ENCODE assay signal across 16 cellular contexts in the genomic region with DNA sequence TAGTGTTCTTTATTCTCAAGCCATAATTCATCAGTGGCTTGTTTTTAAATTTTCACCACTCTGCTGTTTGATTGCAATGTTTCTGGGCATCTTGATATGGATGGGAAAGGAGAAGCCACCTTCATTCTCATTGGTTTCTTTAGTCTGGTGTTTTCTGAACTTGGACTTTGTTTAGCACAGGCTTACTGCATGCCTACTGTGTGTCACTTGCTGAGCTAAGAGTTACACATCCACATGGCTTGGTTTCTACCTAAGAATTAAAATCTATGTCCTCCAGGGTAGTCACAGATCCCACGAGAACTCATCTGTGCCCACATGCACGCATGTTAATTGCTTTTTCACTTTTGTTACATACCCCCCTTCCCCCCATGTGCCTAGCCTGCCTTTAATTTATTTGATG. TPM values are rescaled to one million over a fixed set of nuclear protein-coding genes. Genes with fewer than 3 reads are reported as not detected.
DNase-seq lines count a peak whose midpoint lies in the region; ATAC-seq lines count a peak whose summit lies in the region.
"Had no signal": no experiment of that assay in that cellular context is flagged by ENCODE, and none has a peak within 500 bp of the region (broad histone marks: within the 10 kb centered on the region; RNA-seq: fewer than 3 reads in every experiment).

No MANE protein-coding gene starts in this region.

- H3K9me3 Mint-ChIP-seq in activated CD4-positive, alpha-beta T cell treated with anti-CD3 and anti-CD28 coated beads, Interleukin-2, amount 10 ng/mL, durations not matched to agents 24 days and 14 days: peaks cover 6% of the 10 kb centered on the region
- peaks cover 9% of the 10 kb centered on the region for H3K9me3 Mint-ChIP-seq in activated CD4-positive, alpha-beta T cell treated with anti-CD3 and anti-CD28 coated beads for 36 hours (ENCODE audit: low read depth)
- H3K9me3 Mint-ChIP-seq in T-cell (peaks cover 3 to 10% (median 4%) of the 10 kb centered on the region in 3 donors), immature natural killer cell (no peaks in the 10 kb centered on the region)

- no peak for DNase-seq in activated CD4-positive, alpha-beta T cell treated with anti-CD3 and anti-CD28 coated beads, Interleukin-2, amount 10 ng/mL, durations not matched to agents 24 days and 14 days
- DNase-seq in activated CD4-positive, alpha-beta T cell treated with anti-CD3 and anti-CD28 coated beads for 36 hours: no peak
- DNase-seq in T-cell: no peak
- DNase-seq in immature natural killer cell: no peak
- no peak for DNase-seq in left lobe of liver (ENCODE audit: low spot score)
- no peak for DNase-seq in GM23248
- no peak for DNase-seq in COLO668 (lab: John Stamatoyannopoulos, UW; ENCODE audit: unreplicated experiment)
- DNase-seq: activated CD4-positive, alpha-beta T cell treated with anti-CD3 and anti-CD28 coated beads, Interleukin-2, amount 50 U/mL, for 48 hours; DMS 273 treated with DMSO at 0.1 percent for 48 hours; islet precursor cell; KG1; NCI-H187; stimulated activated CD4-positive, alpha-beta T cell treated with anti-CD3 and anti-CD28 coated beads, Interleukin-4, amount 100 ng/mL, for 4 hours had no signal

- H3K4me3 ChIP-seq in thymus (ENCODE audit: low read length) (no peak overlapping the region), GM23248 (no peak overlapping the region)

- H3K4me3 Mint-ChIP-seq in activated CD4-positive, alpha-beta T cell treated with anti-CD3 and anti-CD28 coated beads, Interleukin-2, amount 10 ng/mL, durations not matched to agents 24 days and 14 days: peak overlapping the region; percentile 14
- no peak overlapping the region for H3K4me3 Mint-ChIP-seq in activated CD4-positive, alpha-beta T cell treated with anti-CD3 and anti-CD28 coated beads for 36 hours
- H3K4me3 Mint-ChIP-seq in T-cell (peak overlapping the region in 1 of 3 donors; percentile 97), immature natural killer cell (peak overlapping the region in 4 of 5 donors; percentile 28 to 57 (median 52))
- H3K4me3 Mint-ChIP-seq: stimulated activated effector memory CD8-positive, alpha-beta T cell treated with anti-CD3 and anti-CD28 coated beads, Interleukin-12 subunit alpha, Interleukin-12 subunit beta, amount 100 ng/mL, for 72 hours had no signal

- no peaks in the 10 kb centered on the region; the same call in 1 of the 2 replicates for H3F3A ChIP-seq in GM23248 (ENCODE audit: insufficient read depth)

- CTCF ChIA-PET in activated CD4-positive, alpha-beta T cell treated with anti-CD3 and anti-CD28 coated beads for 36 hours (lab: Charles Lee): no interaction called here
- CTCF ChIA-PET in T-cell (lab: Charles Lee): no interaction called here

- H3K27me3 ChIP-seq in thymus (ENCODE audit: control insufficient read depth, insufficient read depth) (no peaks in the 10 kb centered on the region), GM23248 (replicated peaks; ENCODE audit: insufficient read depth) (no peaks in the 10 kb centered on the region)

- in situ Hi-C loops in GM23248 (cut with MboI): no loop called here

- no peak overlapping the region for H2AFZ ChIP-seq in GM23248

- H3K36me3 ChIP-seq in thymus (ENCODE audit: control insufficient read depth, insufficient read depth) (peaks cover 6% of the 10 kb centered on the region), GM23248 (ENCODE audit: low read depth) (no peaks in the 10 kb centered on the region)

- H3K9me2 ChIP-seq in GM23248 (ENCODE audit: insufficient read depth): no peaks in the 10 kb centered on the region

- no peak overlapping the region for H3K9ac ChIP-seq in GM23248

- H3K27ac ChIP-seq in thymus (ENCODE audit: low read depth) (peak overlapping the region; percentile 38), GM23248 (no peak overlapping the region)

- no peak overlapping the region for H3K4me2 ChIP-seq in GM23248 (ENCODE audit: unreplicated experiment)

- no peak for ATAC-seq in activated CD4-positive, alpha-beta T cell treated with anti-CD3 and anti-CD28 coated beads for 36 hours
- ATAC-seq in T-cell (replicated peaks in 1 of 4) (no peak), left lobe of liver (no peak)
- ATAC-seq: sciatic nerve; stimulated activated effector memory CD8-positive, alpha-beta T cell treated with anti-CD3 and anti-CD28 coated beads, Interleukin-12 subunit alpha, Interleukin-12 subunit beta, amount 100 ng/mL, for 72 hours had no signal

- H3K79me2 ChIP-seq in GM23248 (ENCODE audit: insufficient read depth): peaks cover 89% of the 10 kb centered on the region

- intact Hi-C loops in activated CD4-positive, alpha-beta T cell treated with anti-CD3 and anti-CD28 coated beads, Interleukin-2, amount 10 ng/mL, durations not matched to agents 24 days and 14 days (cut with micrococcal nuclease): loop anchor here (5.0 kb wide), 1 partner anchor 168 kb away; no protein-coding TSS in a partner anchor
- intact Hi-C loops in activated CD4-positive, alpha-beta T cell treated with anti-CD3 and anti-CD28 coated beads for 36 hours (cut with DNase I, micrococcal nuclease): loop anchor here (5.0 kb wide), 3 partner anchors 137 to 1847 kb away; a partner anchor contains a TSS

- peaks cover 39% of the 10 kb centered on the region for H3K4me1 ChIP-seq in thymus (ENCODE audit: control insufficient read depth, insufficient read depth, low read length)
- H3K4me1 ChIP-seq in GM23248 (ENCODE audit: insufficient read depth): 0 out of 2 replicates have a peak, but pooled peaks cover 6% of the 10 kb centered on the region

- POLR2A ChIA-PET in activated CD4-positive, alpha-beta T cell treated with anti-CD3 and anti-CD28 coated beads for 36 hours (lab: Charles Lee): no interaction called here
- POLR2A ChIA-PET in T-cell (lab: Charles Lee): interaction anchor here in 1 of 2 donors (0.8 kb wide), 1 partner anchor 74 kb away, joined by 7 read pairs; no protein-coding TSS in a partner anchor

- peaks cover 16% of the 10 kb centered on the region for H3K36me3 Mint-ChIP-seq in activated CD4-positive, alpha-beta T cell treated with anti-CD3 and anti-CD28 coated beads, Interleukin-2, amount 10 ng/mL, durations not matched to agents 24 days and 14 days (ENCODE audit: low read depth)
- H3K36me3 Mint-ChIP-seq in activated CD4-positive, alpha-beta T cell treated with anti-CD3 and anti-CD28 coated beads for 36 hours (ENCODE audit: low read depth): peaks cover 24% of the 10 kb centered on the region
- H3K36me3 Mint-ChIP-seq in T-cell: peaks cover 15% of the 10 kb centered on the region
- H3K36me3 Mint-ChIP-seq in immature natural killer cell: peaks cover 0 to 9% (median 3%) of the 10 kb centered on the region in 3 donors

- WGBS in thymus: 87% methylated on average over 2 of the region's 2 CpGs
- WGBS in GM23248 (ENCODE audit: low coverage in 1 of 2, low lambda C conversion rate in 2 of 2, missing lambda C conversion rate in 2 of 2), 2 experiments: 98% methylated on average over 2 of the region's 2 CpGs

- peaks cover 15% of the 10 kb centered on the region; the same call in 1 of the 2 replicates for H4K20me1 ChIP-seq in GM23248 (ENCODE audit: insufficient read depth)

- H3K9me3 ChIP-seq in thymus (ENCODE audit: control insufficient read depth): no peaks in the 10 kb centered on the region
- H3K9me3 ChIP-seq in GM23248 (ENCODE audit: low read depth): no peaks in the 10 kb centered on the region

- no peak overlapping the region for H3K27ac Mint-ChIP-seq in activated CD4-positive, alpha-beta T cell treated with anti-CD3 and anti-CD28 coated beads, Interleukin-2, amount 10 ng/mL, durations not matched to agents 24 days and 14 days
- no peak overlapping the region for H3K27ac Mint-ChIP-seq in activated CD4-positive, alpha-beta T cell treated with anti-CD3 and anti-CD28 coated beads for 36 hours
- H3K27ac Mint-ChIP-seq in T-cell (peak overlapping the region; percentile 80 to 86), immature natural killer cell (peak overlapping the region; percentile 34 to 89 (median 64))

- no peaks in the 10 kb centered on the region for H3K27me3 Mint-ChIP-seq in activated CD4-positive, alpha-beta T cell treated with anti-CD3 and anti-CD28 coated beads, Interleukin-2, amount 10 ng/mL, durations not matched to agents 24 days and 14 days
- no peaks in the 10 kb centered on the region for H3K27me3 Mint-ChIP-seq in activated CD4-positive, alpha-beta T cell treated with anti-CD3 and anti-CD28 coated beads for 36 hours
- no peaks in the 10 kb centered on the region for H3K27me3 Mint-ChIP-seq in T-cell
- peaks cover 12 to 24% (median 19%) of the 10 kb centered on the region in 3 donors for H3K27me3 Mint-ChIP-seq in immature natural killer cell (ENCODE audit: low read depth in 3 of 3)

- H3K4me1 Mint-ChIP-seq in activated CD4-positive, alpha-beta T cell treated with anti-CD3 and anti-CD28 coated beads, Interleukin-2, amount 10 ng/mL, durations not matched to agents 24 days and 14 days: peaks cover 66% of the 10 kb centered on the region
- H3K4me1 Mint-ChIP-seq in activated CD4-positive, alpha-beta T cell treated with anti-CD3 and anti-CD28 coated beads for 36 hours: peaks cover 63% of the 10 kb centered on the region
- H3K4me1 Mint-ChIP-seq in T-cell (peaks cover 80 to 81% (median 80%) of the 10 kb centered on the region in 3 donors), immature natural killer cell (peaks cover 80 to 84% of the 10 kb centered on the region in 2 donors)

RNA-seq across cellular contexts. Expression of a gene that starts 4.6 kb away (rescaled TPM):
- 40.0 and 42.9 TPM in 2 replicates for total RNA-seq in activated CD4-positive, alpha-beta T cell treated with anti-CD3 and anti-CD28 coated beads, Interleukin-2, amount 10 ng/mL, durations not matched to agents 24 days and 14 days
- total RNA-seq in activated CD4-positive, alpha-beta T cell treated with anti-CD3 and anti-CD28 coated beads for 36 hours: 10 to 100 TPM; 39.1 to 40.3 TPM
- total RNA-seq in T-cell (10 to 100 TPM; 39.8 to 55.9 (median 42.6) TPM), left lobe of liver (15.4 TPM)
- polyA plus RNA-seq in immature natural killer cell (1 to 10 TPM in 1 of 3 donors, under 1 TPM in 1, not detected in 1; 0.53 to 1.7 TPM), thymus (19.4 TPM), GM23248 (2016; fragmentation: Nextera tagmentation; extraction: Ambion mirVana) (1.3 and 1.5 TPM in 2 replicates)
- total RNA-seq in GM23248 (2014; rRNA removed; shearing (Covaris generic)): 7.8 and 9.5 TPM in 2 replicates

Comparison
In these comparisons a context has a peak if more than half of its experiments do, and no peak if none do; other contexts are left out.
1. H3K27ac Mint-ChIP-seq: peak in T-cell (2 of 2) and immature natural killer cell (6 of 6); none in activated CD4-positive, alpha-beta T cell treated with anti-CD3 and anti-CD28 coated beads, Interleukin-2, amount 10 ng/mL, durations not matched to agents 24 days and 14 days (single experiment) and activated CD4-positive, alpha-beta T cell treated with anti-CD3 and anti-CD28 coated beads for 36 hours (single experiment).